Comparison of ENCODE assay signal across 9 cellular contexts in genomic region chr17:82863941-82864720, GRCh38. TPM values are rescaled to one million over a fixed set of nuclear protein-coding genes. Genes with fewer than 3 reads are reported as not detected.
DNase-seq lines count a peak whose midpoint lies in the region; ATAC-seq and TF ChIP-seq lines count a peak whose summit lies in the region.
"Had no signal": no experiment of that assay in that cellular context is flagged by ENCODE, and none has a peak within 500 bp of the region (broad histone marks: within the 10 kb centered on the region; RNA-seq: fewer than 3 reads in every experiment).

No MANE protein-coding gene starts in this region.

- no peaks in the 10 kb centered on the region for H3K9me3 ChIP-seq in OCI-LY1 (ENCODE audit: low read length)

- no peaks in the 10 kb centered on the region for H4K20me1 ChIP-seq in OCI-LY1 (ENCODE audit: insufficient read depth, low read length)

- intact Hi-C loops in Right ventricle myocardium inferior (cut with DNase I), result no loop called here
- intact Hi-C loops in cardiac septum (cut with DNase I), result no loop called here

- H3K4me3 Mint-ChIP-seq in activated T-cell treated with anti-CD3 and anti-CD28 coated beads, Interleukin-2, amount 50 U/mL, for 4 hours, result peak overlapping the region; percentile 78

- no peak for TF ChIP-seq CTCF in OCI-LY1 (IDR thresholded peaks at IDR 0.05; ENCODE audit: low read length)

- H3K9me3 Mint-ChIP-seq in activated T-cell treated with anti-CD3 and anti-CD28 coated beads, Interleukin-2, amount 50 U/mL, for 4 hours, result no peaks in the 10 kb centered on the region

- no peak overlapping the region for H3K9ac ChIP-seq in OCI-LY1 (ENCODE audit: low read length)
- H3K9ac ChIP-seq: parathyroid adenoma had no signal

- H3K36me3 Mint-ChIP-seq in activated T-cell treated with anti-CD3 and anti-CD28 coated beads, Interleukin-2, amount 50 U/mL, for 4 hours (ENCODE audit: insufficient read depth), result peaks cover 4% of the 10 kb centered on the region

- H3K9me2 ChIP-seq in OCI-LY1 (ENCODE audit: low read depth, low read length), result no peaks in the 10 kb centered on the region

- peaks cover 70% of the 10 kb centered on the region for H3K4me1 ChIP-seq in OCI-LY1 (ENCODE audit: insufficient read depth, low read length, severe bottlenecking)

- ATAC-seq in Right ventricle myocardium inferior, result no peak
- ATAC-seq in HG03045 (IDR thresholded peaks at IDR 0.05; ENCODE audit: unreplicated experiment), result peak; percentile 76
- peak; percentile 94 to 95 for ATAC-seq in activated T-cell treated with anti-CD3 and anti-CD28 coated beads, Interleukin-2, amount 50 U/mL, for 4 hours

- no peaks in the 10 kb centered on the region for H3K79me2 ChIP-seq in OCI-LY1 (ENCODE audit: insufficient read depth, low read length)

- DNase-seq in Right ventricle myocardium inferior (ENCODE audit: missing footprints) (peak; percentile 66), cardiac septum (ENCODE audit: low spot score) (no peak), fibroblast of the conjunctiva (ENCODE audit: low read depth) (peak; percentile 12), LoVo (ENCODE audit: low spot score) (no peak)
- DNase-seq in activated T-cell treated with anti-CD3 and anti-CD28 coated beads, Interleukin-2, amount 50 U/mL, for 4 hours, result peak; percentile 80
- DNase-seq in stimulated activated CD4-positive, alpha-beta T cell treated with anti-CD3 and anti-CD28 coated beads, Interleukin-2, amount 100 ng/mL, for 24 hours, result peak; percentile 80 to 82

- no peaks in the 10 kb centered on the region for H3K36me3 ChIP-seq in OCI-LY1 (ENCODE audit: insufficient read depth, low read length)

- peaks cover 80% of the 10 kb centered on the region for H3K4me1 Mint-ChIP-seq in activated T-cell treated with anti-CD3 and anti-CD28 coated beads, Interleukin-2, amount 50 U/mL, for 4 hours (ENCODE audit: low read depth)

- no peaks in the 10 kb centered on the region for H3F3A ChIP-seq in OCI-LY1 (ENCODE audit: insufficient read depth, low read length)

- peak overlapping the region; percentile 7; the same call in 1 of the 2 replicates for H3K4me2 ChIP-seq in OCI-LY1 (ENCODE audit: low read length)

- no peaks in the 10 kb centered on the region for H3K27me3 Mint-ChIP-seq in activated T-cell treated with anti-CD3 and anti-CD28 coated beads, Interleukin-2, amount 50 U/mL, for 4 hours (ENCODE audit: low read depth)

- no peak overlapping the region for H3K4me3 ChIP-seq in OCI-LY1 (ENCODE audit: low read depth, low read length, poor library complexity, severe bottlenecking)

- H3K27me3 ChIP-seq in OCI-LY1 (ENCODE audit: insufficient read depth, low read length), result no peaks in the 10 kb centered on the region

- peak overlapping the region; percentile 75 for H3K27ac ChIP-seq in OCI-LY1 (ENCODE audit: low read depth, low read length, poor library complexity, severe bottlenecking)
- H3K27ac ChIP-seq: parathyroid adenoma had no signal

- no peak overlapping the region for H2AFZ ChIP-seq in OCI-LY1 (ENCODE audit: low read length)
- H2AFZ ChIP-seq: parathyroid adenoma had no signal

RNA-seq across cellular contexts. Expression of gene ZNF750, which starts 24.3 kb away (rescaled TPM):
- total RNA-seq in Right ventricle myocardium inferior, result not detected
- total RNA-seq in cardiac septum, result not detected
- total RNA-seq in activated T-cell treated with anti-CD3 and anti-CD28 coated beads, Interleukin-2, amount 50 U/mL, for 4 hours, result not detected

Comparison
In these comparisons a context has a peak if more than half of its experiments do, and no peak if none do; other contexts are left out.
1. DNase-seq: peak in Right ventricle myocardium inferior (single experiment), activated T-cell treated with anti-CD3 and anti-CD28 coated beads, Interleukin-2, amount 50 U/mL, for 4 hours (single experiment), fibroblast of the conjunctiva (single experiment) and stimulated activated CD4-positive, alpha-beta T cell treated with anti-CD3 and anti-CD28 coated beads, Interleukin-2, amount 100 ng/mL, for 24 hours (2 of 2); none in cardiac septum (single experiment) and LoVo (single experiment).